ENCODE assay signal across 13 cellular contexts in genomic region chr14:75229576-75229922, GRCh38. TPM values are rescaled to one million over a fixed set of nuclear protein-coding genes. Genes with fewer than 3 reads are reported as not detected.
DNase-seq lines count a peak whose midpoint lies in the region; ATAC-seq and TF ChIP-seq lines count a peak whose summit lies in the region.
"Had no signal": no experiment of that assay in that cellular context is flagged by ENCODE, and none has a peak within 500 bp of the region (broad histone marks: within the 10 kb centered on the region; RNA-seq: fewer than 3 reads in every experiment).

No MANE protein-coding gene starts in this region.

- H3K27ac ChIP-seq in mammary epithelial cell (ENCODE audit: insufficient read depth, low read depth, low read length) (peak overlapping the region; percentile 92), mesendoderm (ENCODE audit: low read depth, low read length) (peak overlapping the region; percentile 79), thyroid gland (peak overlapping the region in 2 of 3 donors; percentile 63 to 64)
- H3K27ac ChIP-seq: uterus had no signal

- TF ChIP-seq CTCF in mammary epithelial cell (conservative IDR thresholded peaks at IDR 0.05 in 1 of 2, IDR thresholded peaks at IDR 0.05 in 1 of 2; ENCODE audit: extremely low read depth in 1 of 2, insufficient read depth in 1 of 2, low read depth in 1 of 2, low read length in 2 of 2) = no peak
- TF ChIP-seq CTCF in thyroid gland (IDR thresholded peaks at IDR 0.05) = no peak

- H4K20me1 ChIP-seq in mammary epithelial cell (ENCODE audit: insufficient read depth, low read length) = no peaks in the 10 kb centered on the region

- H3K4me3 ChIP-seq in mammary epithelial cell (replicated peaks in 1 of 3; ENCODE audit: insufficient read depth in 1 of 3, low read depth in 2 of 3, low read length in 3 of 3) (no peak overlapping the region), mesendoderm (ENCODE audit: low read length) (no peak overlapping the region), thyroid gland (replicated peaks in 1 of 3) (no peak overlapping the region)
- H3K4me3 ChIP-seq: uterus had no signal

- no peak for ATAC-seq in activated naive CD8-positive, alpha-beta T cell treated with anti-CD3 and anti-CD28 coated beads, Interleukin-2, amount 10 ng/mL, durations not matched to agents 7 days and 5 days (ENCODE audit: low read depth)
- no peak for ATAC-seq in activated naive CD8-positive, alpha-beta T cell treated with anti-CD3 and anti-CD28 coated beads, Interleukin-2, amount 50 U/mL, for 24 hours

- in situ Hi-C loops in mammary epithelial cell (cut with MboI; ENCODE audit: low sequenced_read_pairs in 2 of 2) = no loop called here

- H2AFZ ChIP-seq in mammary epithelial cell (ENCODE audit: low read depth, low read length) = peak overlapping the region; percentile 43

- POLR2A ChIA-PET in activated naive CD8-positive, alpha-beta T cell treated with anti-CD3 and anti-CD28 coated beads, Interleukin-2, amount 10 ng/mL, durations not matched to agents 7 days and 5 days (lab: Charles Lee) = interaction anchor here (1.1 to 2.3 kb wide), 3 partner anchors 18 to 30 kb away, joined by 3 to 12 read pairs (median 3); no protein-coding TSS in a partner anchor

- peaks cover 3% of the 10 kb centered on the region for H3K9me3 Mint-ChIP-seq in activated naive CD8-positive, alpha-beta T cell treated with anti-CD3 and anti-CD28 coated beads, Interleukin-2, amount 10 ng/mL, durations not matched to agents 7 days and 5 days
- no peaks in the 10 kb centered on the region for H3K9me3 Mint-ChIP-seq in activated naive CD8-positive, alpha-beta T cell treated with anti-CD3 and anti-CD28 coated beads, Interleukin-2, amount 50 U/mL, for 24 hours
- H3K9me3 Mint-ChIP-seq: activated naive CD4-positive, alpha-beta T cell treated with anti-CD3 and anti-CD28 coated beads for 36 hours; IgD-negative memory B cell had no signal

- peaks cover 4% of the 10 kb centered on the region for H3K36me3 Mint-ChIP-seq in activated naive CD8-positive, alpha-beta T cell treated with anti-CD3 and anti-CD28 coated beads, Interleukin-2, amount 10 ng/mL, durations not matched to agents 7 days and 5 days
- no peaks in the 10 kb centered on the region for H3K36me3 Mint-ChIP-seq in activated naive CD8-positive, alpha-beta T cell treated with anti-CD3 and anti-CD28 coated beads, Interleukin-2, amount 50 U/mL, for 24 hours (ENCODE audit: low read depth)

- H3K79me2 ChIP-seq in mammary epithelial cell (ENCODE audit: insufficient read depth, low read length) (no peaks in the 10 kb centered on the region), mesendoderm (ENCODE audit: control insufficient read depth, insufficient read depth, low read length) (no peaks in the 10 kb centered on the region)

- intact Hi-C loops in mammary epithelial cell (cut with micrococcal nuclease) = no loop called here
- intact Hi-C loops in thyroid gland (cut with DNase I) = no loop called here

- BruUV-seq in mammary epithelial cell (replicated peaks; lab: Mats Ljungman, UMichigan) = no TSS peak

- H3K4me1 Mint-ChIP-seq in activated naive CD8-positive, alpha-beta T cell treated with anti-CD3 and anti-CD28 coated beads, Interleukin-2, amount 10 ng/mL, durations not matched to agents 7 days and 5 days = peaks cover 50% of the 10 kb centered on the region
- H3K4me1 Mint-ChIP-seq in activated naive CD8-positive, alpha-beta T cell treated with anti-CD3 and anti-CD28 coated beads, Interleukin-2, amount 50 U/mL, for 24 hours = peaks cover 59% of the 10 kb centered on the region

- CTCF ChIA-PET in mammary epithelial cell (lab: Charles Lee; ENCODE audit: low non-redundant PET) = no interaction called here

- WGBS in mammary epithelial cell (ENCODE audit: low coverage, missing lambda C conversion rate) = 100% methylated on average over 4 of the region's 5 CpGs
- no CpG with 5 or more reads among the region's 5 CpGs for WGBS in mesendoderm (ENCODE audit: extremely low coverage, insufficient coverage, low lambda C conversion rate)
- WGBS in thyroid gland, 2 donors = 97 to 99% methylated on average over 5 of the region's 5 CpGs

- H3K4me1 ChIP-seq in mammary epithelial cell (ENCODE audit: insufficient read depth, low read length) (peaks cover 30% of the 10 kb centered on the region), mesendoderm (ENCODE audit: control insufficient read depth, low read depth, low read length) (peaks cover 18% of the 10 kb centered on the region), thyroid gland (peaks cover 15 to 18% of the 10 kb centered on the region in 2 donors)
- H3K4me1 ChIP-seq: uterus had no signal

- H3K9me3 ChIP-seq in mammary epithelial cell (replicated peaks; ENCODE audit: insufficient read depth, low read length) (peaks cover 5% of the 10 kb centered on the region), thyroid gland (no peaks in the 10 kb centered on the region)
- H3K9me3 ChIP-seq: uterus had no signal

- no peak overlapping the region for H3K4me3 Mint-ChIP-seq in activated naive CD8-positive, alpha-beta T cell treated with anti-CD3 and anti-CD28 coated beads, Interleukin-2, amount 10 ng/mL, durations not matched to agents 7 days and 5 days
- H3K4me3 Mint-ChIP-seq in activated naive CD8-positive, alpha-beta T cell treated with anti-CD3 and anti-CD28 coated beads, Interleukin-2, amount 50 U/mL, for 24 hours = no peak overlapping the region
- H3K4me3 Mint-ChIP-seq: activated naive CD4-positive, alpha-beta T cell treated with anti-CD3 and anti-CD28 coated beads for 36 hours had no signal

- H3K36me3 ChIP-seq in mammary epithelial cell (ENCODE audit: insufficient read depth, low read length) (no peaks in the 10 kb centered on the region), mesendoderm (ENCODE audit: control insufficient read depth, insufficient read depth, low read length) (no peaks in the 10 kb centered on the region), thyroid gland (no peaks in the 10 kb centered on the region)
- H3K36me3 ChIP-seq: uterus had no signal

- peak overlapping the region; percentile 27 for H3K27ac Mint-ChIP-seq in activated naive CD8-positive, alpha-beta T cell treated with anti-CD3 and anti-CD28 coated beads, Interleukin-2, amount 10 ng/mL, durations not matched to agents 7 days and 5 days
- H3K27ac Mint-ChIP-seq in activated naive CD8-positive, alpha-beta T cell treated with anti-CD3 and anti-CD28 coated beads, Interleukin-2, amount 50 U/mL, for 24 hours = no peak overlapping the region
- H3K27ac Mint-ChIP-seq: activated naive CD4-positive, alpha-beta T cell treated with anti-CD3 and anti-CD28 coated beads for 36 hours had no signal

- peak overlapping the region; percentile 10 for H3K56ac ChIP-seq in mesendoderm (ENCODE audit: low read length)

- H3K27me3 ChIP-seq in mammary epithelial cell (ENCODE audit: insufficient read depth, low read length) = no peaks in the 10 kb centered on the region
- no peaks in the 10 kb centered on the region for H3K27me3 ChIP-seq in mesendoderm (ENCODE audit: insufficient read depth, low read length, poor library complexity)
- H3K27me3 ChIP-seq in thyroid gland = no peaks in the 10 kb centered on the region
- H3K27me3 ChIP-seq: uterus had no signal

- no peak overlapping the region for H4K8ac ChIP-seq in mesendoderm (ENCODE audit: low read depth, low read length)

- TF ChIP-seq POLR2A in thyroid gland (IDR thresholded peaks at IDR 0.05) = no peak

- H3K4me2 ChIP-seq in mammary epithelial cell (ENCODE audit: insufficient read depth, low read depth, low read length) = peak overlapping the region; percentile 39
- no peak overlapping the region for H3K4me2 ChIP-seq in mesendoderm (ENCODE audit: low read length)

- peak overlapping the region; percentile 10 for H3K9ac ChIP-seq in mammary epithelial cell (ENCODE audit: insufficient read depth, low read length)
- H3K9ac ChIP-seq in mesendoderm (ENCODE audit: low read length) = no peak overlapping the region

- no peaks in the 10 kb centered on the region for H3K79me1 ChIP-seq in mesendoderm (ENCODE audit: low read length)

- H3K27me3 Mint-ChIP-seq in activated naive CD8-positive, alpha-beta T cell treated with anti-CD3 and anti-CD28 coated beads, Interleukin-2, amount 10 ng/mL, durations not matched to agents 7 days and 5 days = peaks cover 4% of the 10 kb centered on the region
- H3K27me3 Mint-ChIP-seq in activated naive CD8-positive, alpha-beta T cell treated with anti-CD3 and anti-CD28 coated beads, Interleukin-2, amount 50 U/mL, for 24 hours = peaks cover 2% of the 10 kb centered on the region
- H3K27me3 Mint-ChIP-seq: IgD-negative memory B cell had no signal

- H3K4ac ChIP-seq in mesendoderm (ENCODE audit: low read depth, low read length) = no peak overlapping the region

- DNase-seq in activated naive CD8-positive, alpha-beta T cell treated with anti-CD3 and anti-CD28 coated beads, Interleukin-2, amount 10 ng/mL, durations not matched to agents 7 days and 5 days = no peak
- DNase-seq in activated naive CD8-positive, alpha-beta T cell treated with anti-CD3 and anti-CD28 coated beads, Interleukin-2, amount 50 U/mL, for 24 hours = no peak
- DNase-seq in mammary epithelial cell (no peak), mesendoderm (no peak), thyroid gland (no peak), pons (ENCODE audit: low spot score) (no peak), NOMO-1 treated with DMSO at 0.1 percent for 48 hours (lab: John Stamatoyannopoulos, UW; ENCODE audit: unreplicated experiment) (no peak)
- DNase-seq in stimulated activated CD4-positive, alpha-beta T cell treated with anti-CD3 and anti-CD28 coated beads, Interleukin-12 subunit alpha, Interleukin-12 subunit beta, amount 100 ng/mL, for 4 hours = no peak
- DNase-seq: activated CD4-positive, CD25-positive, alpha-beta regulatory T cell; retina; uterus had no signal

- H2BK5ac ChIP-seq in mesendoderm (ENCODE audit: low read length) = peak overlapping the region; percentile 76

- dilution Hi-C loops in mammary epithelial cell (cut with HindIII; ENCODE audit: low sequenced_read_pairs) = no loop called here

- peak overlapping the region; percentile 11 for H2BK120ac ChIP-seq in mesendoderm (ENCODE audit: low read depth, low read length)

- no peak overlapping the region for H4K5ac ChIP-seq in mesendoderm (ENCODE audit: low read length)

- peak overlapping the region; percentile 81 for H3K18ac ChIP-seq in mesendoderm (ENCODE audit: low read length)

- peak overlapping the region; percentile 8 for H2AK5ac ChIP-seq in mesendoderm (ENCODE audit: low read length)

- no peak overlapping the region for H3K23ac ChIP-seq in mesendoderm (ENCODE audit: low read length)

- no peak overlapping the region for H2BK15ac ChIP-seq in mesendoderm (replicated peaks; ENCODE audit: low read depth)

RNA-seq across cellular contexts. Expression of gene FOS, which starts 49.1 kb away (rescaled TPM):
- total RNA-seq in activated naive CD8-positive, alpha-beta T cell treated with anti-CD3 and anti-CD28 coated beads, Interleukin-2, amount 10 ng/mL, durations not matched to agents 7 days and 5 days = 10 to 100 TPM; 60.3 to 61.7 TPM
- total RNA-seq in mammary epithelial cell (100 to 1,000 TPM in 1 of 2 donors, 10 to 100 TPM in 1; 78.5 to 204 TPM), thyroid gland (100 to 1,000 TPM in 2 of 4 donors, 10 to 100 TPM in 2; 32.1 to 239 (median 121) TPM)
- polyA plus RNA-seq in mammary epithelial cell = 89.9 TPM
- polyA minus RNA-seq in mammary epithelial cell = 233 TPM
- polyA plus RNA-seq in mesendoderm (2013, experiment 1 of 2) = 30.2 TPM
- polyA plus RNA-seq in mesendoderm (2013, experiment 2 of 2) = 33.0 TPM

RNA-seq across cellular contexts. Expression of gene TMED10, which starts 53.1 kb away (rescaled TPM):
- total RNA-seq in activated naive CD8-positive, alpha-beta T cell treated with anti-CD3 and anti-CD28 coated beads, Interleukin-2, amount 10 ng/mL, durations not matched to agents 7 days and 5 days = 100 to 1,000 TPM; 149 to 154 TPM
- 100 to 1,000 TPM; 389 to 397 TPM for total RNA-seq in mammary epithelial cell
- 385 TPM for polyA plus RNA-seq in mammary epithelial cell
- 522 TPM for polyA minus RNA-seq in mammary epithelial cell
- 212 TPM for polyA plus RNA-seq in mesendoderm (2013, experiment 1 of 2)
- polyA plus RNA-seq in mesendoderm (2013, experiment 2 of 2) = 214 TPM
- total RNA-seq in thyroid gland = 100 to 1,000 TPM; 289 to 559 (median 388) TPM
